ENCODE assay signal across 16 cellular contexts in genomic region chr3:156602424-156602823, GRCh38. TPM values are rescaled to one million over a fixed set of nuclear protein-coding genes. Genes with fewer than 3 reads are reported as not detected.
DNase-seq lines count a peak whose midpoint lies in the region; ATAC-seq, FAIRE-seq and TF ChIP-seq lines count a peak whose summit lies in the region.
"Had no signal": no experiment of that assay in that cellular context is flagged by ENCODE, and none has a peak within 500 bp of the region (broad histone marks: within the 10 kb centered on the region; RNA-seq: fewer than 3 reads in every experiment).

No MANE protein-coding gene starts in this region.

- no peak for TF ChIP-seq CTCF in foreskin fibroblast (IDR thresholded peaks at IDR 0.05; ENCODE audit: low read depth, low read length)
- no peak for TF ChIP-seq CTCF in right atrium auricular region (IDR thresholded peaks at IDR 0.05)

- H3K4me3 ChIP-seq in foreskin fibroblast (ENCODE audit: low read depth in 1 of 2, low read length in 2 of 2) = no peak overlapping the region
- no peak overlapping the region for H3K4me3 ChIP-seq in right atrium auricular region
- H3K4me3 ChIP-seq: dorsolateral prefrontal cortex, upper lobe of right lung had no signal

- H3K36me3 ChIP-seq in right atrium auricular region = no peaks in the 10 kb centered on the region
- H3K36me3 ChIP-seq: upper lobe of right lung, WERI-Rb-1 had no signal

- no peaks in the 10 kb centered on the region for H3K27me3 ChIP-seq in right atrium auricular region
- H3K27me3 ChIP-seq: dorsolateral prefrontal cortex, upper lobe of right lung had no signal

- ATAC-seq in GM21390 (IDR thresholded peaks at IDR 0.05; ENCODE audit: unreplicated experiment) = peak; percentile 51
- ATAC-seq in GM21526 (IDR thresholded peaks at IDR 0.05; ENCODE audit: low FRiP score, unreplicated experiment) = no peak
- ATAC-seq: right cardiac atrium, upper lobe of right lung had no signal

- DNase-seq in GM12891 (ENCODE audit: insufficient read length, low spot score) (no peak), LHCN-M2 (ENCODE audit: low read depth) (peak; percentile 86), foreskin fibroblast (peak; percentile 36 to 40), DMS153 treated with DMSO at 0.1 percent for 48 hours (lab: John Stamatoyannopoulos, UW; ENCODE audit: unreplicated experiment) (no peak), NCI-H187 treated with DMSO at 0.1 percent for 48 hours (lab: John Stamatoyannopoulos, UW) (no peak), right atrium auricular region (ENCODE audit: low spot score) (no peak)
- DNase-seq: activated gamma-delta T cell, dorsolateral prefrontal cortex, midbrain, right cardiac atrium, SIG-M5, upper lobe of right lung, WERI-Rb-1 had no signal

- no peaks in the 10 kb centered on the region for H3K9me3 ChIP-seq in right atrium auricular region
- H3K9me3 ChIP-seq: upper lobe of right lung had no signal

- H3K27ac ChIP-seq in right atrium auricular region = no peak overlapping the region
- H3K27ac ChIP-seq: C4-2B, dorsolateral prefrontal cortex, upper lobe of right lung, WERI-Rb-1 had no signal

- H3K4me1 ChIP-seq in right atrium auricular region = peaks cover 0 to 13% of the 10 kb centered on the region in 2 donors
- H3K4me1 ChIP-seq: upper lobe of right lung had no signal

- TF ChIP-seq POLR2A in GM12891 (IDR thresholded peaks at IDR 0.05; ENCODE audit: low read depth, low read length) = no peak

- peak; percentile 5 for FAIRE-seq in GM12891 (lab: Jason Lieb, UNC)

TF ChIP-seq in GM12891, 5 proteins besides CTCF, POLR2A, EP300 and RAD21:
- TF ChIP-seq POU2F2 (IDR thresholded peaks at IDR 0.05; ENCODE audit: low read depth, low read length) (no peak), SPI1 (IDR thresholded peaks at IDR 0.05; ENCODE audit: low read depth, low read length) (no peak), PAX5 (IDR thresholded peaks at IDR 0.05; ENCODE audit: insufficient read depth, low read length, severe bottlenecking) (no peak), POLR2AphosphoS5 (IDR thresholded peaks at IDR 0.05; ENCODE audit: low read depth, low read length) (no peak), TAF1 (IDR thresholded peaks at IDR 0.05; ENCODE audit: low read depth, low read length) (no peak)
TF ChIP-seq in GM12891: peak in this region for 0.

RNA-seq across cellular contexts. Expression of gene SSR3, which starts 47.5 kb away (rescaled TPM):
- 139 TPM for polyA plus RNA-seq in GM12891 (2012; ENCODE audit: low read depth, missing spikeins)
- total RNA-seq in LHCN-M2 (2014; rRNA removed) = 491 and 647 TPM in 2 replicates
- polyA plus RNA-seq in LHCN-M2 (2012) = 524 TPM
- 100 to 1,000 TPM; 109 TPM for total RNA-seq in right atrium auricular region

Comparison
In these comparisons a context has a peak if more than half of its experiments do, and no peak if none do; other contexts are left out.
1. DNase-seq: peak in LHCN-M2 (single experiment) and foreskin fibroblast (2 of 2); none in GM12891 (single experiment), DMS153 treated with DMSO at 0.1 percent for 48 hours (single experiment), NCI-H187 treated with DMSO at 0.1 percent for 48 hours (single experiment) and right atrium auricular region (single experiment).